8 cellular contexts compared by ENCODE assay signal in the genomic region with DNA sequence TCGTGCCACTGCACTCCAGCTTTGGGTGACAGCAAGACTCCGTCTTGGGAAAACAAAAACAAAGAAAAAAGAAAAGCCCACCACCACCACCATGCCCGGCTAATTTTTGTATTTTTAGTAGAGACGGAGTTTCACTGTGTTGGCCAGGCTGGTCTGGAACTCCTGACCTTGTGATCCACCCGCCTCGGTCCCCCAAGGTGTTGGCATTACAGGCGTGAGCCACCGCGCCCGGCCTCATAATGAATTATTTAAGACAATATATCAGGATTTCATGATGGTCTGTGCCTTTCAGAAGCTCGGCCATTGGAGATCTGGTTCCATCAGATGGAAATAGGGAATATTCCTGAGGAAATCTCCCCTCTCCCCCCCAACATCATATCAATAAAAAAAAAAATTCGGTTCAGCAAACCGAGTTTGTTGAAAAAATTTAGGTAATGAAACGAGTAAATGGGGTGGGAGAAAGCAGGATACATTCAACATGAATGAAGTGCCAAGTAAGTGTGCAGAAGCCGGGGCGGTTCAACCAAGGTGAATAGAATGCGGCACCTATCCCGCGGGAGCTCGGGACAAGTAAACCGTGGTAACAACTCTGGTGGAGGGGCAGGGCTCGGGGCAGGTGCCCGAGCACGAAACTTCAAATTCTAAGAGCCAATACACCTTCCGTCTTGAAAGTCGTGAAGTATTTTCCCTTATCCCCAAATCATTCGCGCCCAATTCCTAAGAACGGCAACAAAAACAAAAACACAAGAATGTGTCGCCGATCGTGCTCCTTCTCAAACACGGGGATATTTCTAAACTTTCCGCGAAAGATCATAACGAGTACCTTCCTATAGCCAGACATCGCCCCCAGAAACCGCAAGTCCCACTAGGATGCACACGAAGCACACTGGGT. TPM values are rescaled to one million over a fixed set of nuclear protein-coding genes. Genes with fewer than 3 reads are reported as not detected.
DNase-seq lines count a peak whose midpoint lies in the region; ATAC-seq lines count a peak whose summit lies in the region.

No MANE protein-coding gene starts in this region.

- H3K4me1 ChIP-seq in right cardiac atrium (ENCODE audit: control insufficient read depth, insufficient read depth, low read length) (no peaks in the 10 kb centered on the region), skeletal muscle tissue (ENCODE audit: control insufficient read depth in 3 of 3, insufficient read depth in 3 of 3, low read length in 3 of 3) (peaks cover 2 to 5% (median 5%) of the 10 kb centered on the region in 3 donors)

- peaks cover under 1% of the 10 kb centered on the region in 3 donors for H3K36me3 ChIP-seq in skeletal muscle tissue (ENCODE audit: control insufficient read depth in 3 of 3, insufficient read depth in 3 of 3, low read length in 3 of 3)

- peaks cover 10% of the 10 kb centered on the region for H3K4me1 Mint-ChIP-seq in activated CD4-positive, alpha-beta memory T cell treated with anti-CD3 and anti-CD28 coated beads for 36 hours (ENCODE audit: low read depth)

- peak; percentile 5 to 6 for DNase-seq in activated CD4-positive, alpha-beta T cell treated with anti-CD3 and anti-CD28 coated beads for 4 hours
- DNase-seq in activated CD4-positive, alpha-beta T cell treated with anti-CD3 and anti-CD28 coated beads for 1 hour: no peak
- peak; percentile 19 for DNase-seq in activated CD4-positive, alpha-beta memory T cell treated with anti-CD3 and anti-CD28 coated beads for 36 hours
- DNase-seq in right cardiac atrium (peak; percentile 30 to 60 (median 54)), globus pallidus (ENCODE audit: low spot score) (no peak), HuH-7.5 (ENCODE audit: low spot score) (no peak)

- H3K27me3 Mint-ChIP-seq in activated CD4-positive, alpha-beta memory T cell treated with anti-CD3 and anti-CD28 coated beads for 36 hours: no peaks in the 10 kb centered on the region

- POLR2A ChIA-PET in activated CD4-positive, alpha-beta memory T cell treated with anti-CD3 and anti-CD28 coated beads for 36 hours (lab: Charles Lee): no interaction called here

- peaks cover 7% of the 10 kb centered on the region for H3K36me3 Mint-ChIP-seq in activated CD4-positive, alpha-beta memory T cell treated with anti-CD3 and anti-CD28 coated beads for 36 hours

- H3K4me3 ChIP-seq in right cardiac atrium (ENCODE audit: low read length) (peak overlapping the region; percentile 79), skeletal muscle tissue (ENCODE audit: low read length in 3 of 3) (peak overlapping the region; percentile 78 to 83 (median 80))

- H3K4me3 Mint-ChIP-seq in activated CD4-positive, alpha-beta memory T cell treated with anti-CD3 and anti-CD28 coated beads for 36 hours: peak overlapping the region; percentile 86

- H3K27me3 ChIP-seq in right cardiac atrium (ENCODE audit: control insufficient read depth, insufficient read depth) (no peaks in the 10 kb centered on the region), skeletal muscle tissue (ENCODE audit: control insufficient read depth in 3 of 3, insufficient read depth in 3 of 3, low read length in 3 of 3) (no peaks in the 10 kb centered on the region)

- H3K27ac ChIP-seq in right cardiac atrium (ENCODE audit: low read length) (peak overlapping the region; percentile 70), skeletal muscle tissue (ENCODE audit: low read depth, low read length) (peak overlapping the region; percentile 23)

- no peak for ATAC-seq in right cardiac atrium
- ATAC-seq in HG03159 (IDR thresholded peaks at IDR 0.05; ENCODE audit: unreplicated experiment): no peak

- peak overlapping the region; percentile 77 for H3K27ac Mint-ChIP-seq in activated CD4-positive, alpha-beta memory T cell treated with anti-CD3 and anti-CD28 coated beads for 36 hours

- peak overlapping the region; percentile 46 to 83 (median 69) for H3K9ac ChIP-seq in skeletal muscle tissue (ENCODE audit: low read depth in 1 of 3, low read length in 3 of 3)

- CTCF ChIA-PET in activated CD4-positive, alpha-beta memory T cell treated with anti-CD3 and anti-CD28 coated beads for 36 hours (lab: Charles Lee): interaction anchor here (0.6 to 0.7 kb wide), 2 partner anchors 21 to 306 kb away, joined by 3 to 5 read pairs; no protein-coding TSS in a partner anchor

- no peaks in the 10 kb centered on the region for H3K9me3 Mint-ChIP-seq in activated CD4-positive, alpha-beta memory T cell treated with anti-CD3 and anti-CD28 coated beads for 36 hours

- no peaks in the 10 kb centered on the region for H3K9me3 ChIP-seq in right cardiac atrium (ENCODE audit: control insufficient read depth, low read length)
- H3K9me3 ChIP-seq in skeletal muscle tissue (ENCODE audit: control insufficient read depth in 3 of 3, low read length in 3 of 3): no peaks in the 10 kb centered on the region

- WGBS in right cardiac atrium: 15% methylated on average over 39 of the region's 39 CpGs

- intact Hi-C loops in activated CD4-positive, alpha-beta memory T cell treated with anti-CD3 and anti-CD28 coated beads for 36 hours (cut with micrococcal nuclease): loop anchor here (1.0 kb wide), 4 partner anchors 37 to 1110 kb away; a partner anchor contains a TSS
- intact Hi-C loops in right cardiac atrium (cut with DNase I): no loop called here

RNA-seq across cellular contexts. Expression of a gene that starts 0.8 kb away (rescaled TPM):
- 10 to 100 TPM; 14.2 to 15.1 TPM for total RNA-seq in activated CD4-positive, alpha-beta memory T cell treated with anti-CD3 and anti-CD28 coated beads for 36 hours
- total RNA-seq in right cardiac atrium: 1 to 10 TPM; 5.9 to 8.0 (median 7.1) TPM
- 4.6 TPM for polyA plus RNA-seq in right cardiac atrium
- 5.7 TPM for total RNA-seq in skeletal muscle tissue

Comparison
In these comparisons a context has a peak if more than half of its experiments do, and no peak if none do; other contexts are left out.
1. DNase-seq: peak in activated CD4-positive, alpha-beta T cell treated with anti-CD3 and anti-CD28 coated beads for 4 hours (2 of 2), activated CD4-positive, alpha-beta memory T cell treated with anti-CD3 and anti-CD28 coated beads for 36 hours (single experiment) and right cardiac atrium (3 of 3); none in activated CD4-positive, alpha-beta T cell treated with anti-CD3 and anti-CD28 coated beads for 1 hour (single experiment), globus pallidus (single experiment) and HuH-7.5 (single experiment).